Comparison of ENCODE assay signal across 8 cellular contexts in the genomic region with DNA sequence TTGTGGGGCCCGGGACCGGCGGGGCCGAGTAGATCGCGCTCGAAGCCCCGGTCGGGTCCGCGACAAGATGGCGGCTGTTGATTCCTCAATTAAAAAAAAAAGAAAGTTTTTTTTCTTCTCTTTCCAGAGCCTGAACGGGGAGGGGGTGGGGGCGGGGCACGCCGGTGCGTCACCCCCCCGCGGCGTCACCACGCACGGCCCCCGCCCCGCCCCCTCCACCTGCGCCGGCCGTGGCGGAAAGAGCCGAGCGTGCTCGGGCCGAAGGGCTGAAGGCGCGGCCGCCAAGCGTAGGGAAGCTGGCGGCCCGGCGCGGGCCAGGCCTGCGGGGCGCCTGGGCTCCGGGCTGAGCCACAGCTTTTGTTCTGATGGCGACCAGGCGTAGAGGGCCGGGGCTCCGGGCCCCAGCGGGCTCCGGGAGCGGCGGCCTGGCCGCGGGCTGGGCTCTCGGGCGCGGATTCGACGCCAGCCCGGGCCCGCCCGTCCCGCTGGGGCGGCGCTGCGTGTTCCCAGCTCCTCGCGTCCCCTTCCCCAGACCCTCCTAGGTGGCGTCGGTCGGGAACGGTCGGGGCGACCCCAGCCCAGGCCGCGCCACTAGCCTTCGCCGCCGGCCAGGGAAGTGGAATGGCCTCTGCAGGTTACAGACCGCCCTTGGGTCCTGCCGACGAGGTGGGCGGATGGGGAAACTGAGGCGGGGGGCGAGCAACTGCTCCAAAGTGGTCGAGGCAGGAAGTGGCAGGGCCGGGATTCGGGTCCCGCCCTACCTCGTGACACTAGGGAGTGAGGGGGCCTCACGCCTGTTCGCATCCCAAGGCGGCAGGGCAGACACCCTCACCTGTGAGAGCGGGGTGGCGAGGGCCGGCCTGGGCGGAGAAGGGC. TPM values are rescaled to one million over a fixed set of nuclear protein-coding genes. Genes with fewer than 3 reads are reported as not detected.
DNase-seq lines count a peak whose midpoint lies in the region; FAIRE-seq and TF ChIP-seq lines count a peak whose summit lies in the region.

Gene CREBBP, minus strand, starts transcription at position 91 of the 876 bp plus-strand sequence. CDS start 797 bp downstream, outside the sequence.

- H3K36me3 Mint-ChIP-seq in nephron progenitor cell (ENCODE audit: low read depth) = peaks cover 28% of the 10 kb centered on the region
- peaks cover 17% of the 10 kb centered on the region for H3K36me3 Mint-ChIP-seq in stimulated activated naive CD8-positive, alpha-beta T cell treated with anti-CD3 and anti-CD28 coated beads, Interleukin-15, Interleukin-2, amounts not matched to agents 100 ng/mL and 50 ng/mL, for 24 hours (ENCODE audit: low read depth)

- H3K9me3 Mint-ChIP-seq in nephron progenitor cell = peaks cover under 1% of the 10 kb centered on the region
- H3K9me3 Mint-ChIP-seq in stimulated activated naive CD8-positive, alpha-beta T cell treated with anti-CD3 and anti-CD28 coated beads, Interleukin-15, Interleukin-2, amounts not matched to agents 100 ng/mL and 50 ng/mL, for 24 hours = no peaks in the 10 kb centered on the region

- peak; percentile 59 for TF ChIP-seq POLR2A in H54 (IDR thresholded peaks at IDR 0.05; ENCODE audit: low read depth, low read length)

- no peak for FAIRE-seq in H54 (lab: Jason Lieb, UNC)

- peaks cover 46% of the 10 kb centered on the region for H3K4me1 Mint-ChIP-seq in nephron progenitor cell
- peaks cover 45% of the 10 kb centered on the region for H3K4me1 Mint-ChIP-seq in stimulated activated naive CD8-positive, alpha-beta T cell treated with anti-CD3 and anti-CD28 coated beads, Interleukin-15, Interleukin-2, amounts not matched to agents 100 ng/mL and 50 ng/mL, for 24 hours (ENCODE audit: low read depth)

- no peak within 1 kb of the TSS for H3K27ac Mint-ChIP-seq in nephron progenitor cell
- peak within 1 kb of the TSS; percentile 70 for H3K27ac Mint-ChIP-seq in stimulated activated naive CD8-positive, alpha-beta T cell treated with anti-CD3 and anti-CD28 coated beads, Interleukin-15, Interleukin-2, amounts not matched to agents 100 ng/mL and 50 ng/mL, for 24 hours

- peaks cover 10% of the 10 kb centered on the region for H3K27me3 Mint-ChIP-seq in nephron progenitor cell (ENCODE audit: low read depth, poor library complexity)
- H3K27me3 Mint-ChIP-seq in stimulated activated naive CD8-positive, alpha-beta T cell treated with anti-CD3 and anti-CD28 coated beads, Interleukin-15, Interleukin-2, amounts not matched to agents 100 ng/mL and 50 ng/mL, for 24 hours = peaks cover 5% of the 10 kb centered on the region

- peak within 1 kb of the TSS; percentile 98 for H3K4me3 Mint-ChIP-seq in nephron progenitor cell
- H3K4me3 Mint-ChIP-seq in stimulated activated naive CD8-positive, alpha-beta T cell treated with anti-CD3 and anti-CD28 coated beads, Interleukin-15, Interleukin-2, amounts not matched to agents 100 ng/mL and 50 ng/mL, for 24 hours = peak within 1 kb of the TSS; percentile 95

- DNase-seq in Daoy (ENCODE audit: low read depth) (peak; percentile 92), H54 (ENCODE audit: insufficient read length, low spot score) (peak; percentile 79), M059J (ENCODE audit: low read depth) (peak; percentile 81), SHP77 (lab: John Stamatoyannopoulos, UW) (peak; percentile 68 to 75), fibroblast of the conjunctiva (ENCODE audit: low read depth) (peak; percentile 71), nephron progenitor cell (peak; percentile 91)
- peak; percentile 83 for DNase-seq in activated effector memory CD4-positive, alpha-beta T cell treated with Interleukin-2 at 50 U/mL for 16 hours

- TF ChIP-seq CTCF in nephron progenitor cell (IDR thresholded peaks at IDR 0.05) = no peak

RNA-seq across cellular contexts. Expression of gene CREBBP, which starts in this region (rescaled TPM):
- 5.8 and 5.9 TPM in 2 replicates for total RNA-seq in Daoy (2014; rRNA removed; shearing (Covaris generic))
- total RNA-seq in M059J (2014; rRNA removed; shearing (Covaris generic)) = 7.9 and 14.8 TPM in 2 replicates

Comparison
In these comparisons a context has a peak if more than half of its experiments do, and no peak if none do; other contexts are left out.
1. Peak in every context shown above with its lines: DNase-seq.